Comparison of ENCODE assay signal across 2 cellular contexts in the genomic region with DNA sequence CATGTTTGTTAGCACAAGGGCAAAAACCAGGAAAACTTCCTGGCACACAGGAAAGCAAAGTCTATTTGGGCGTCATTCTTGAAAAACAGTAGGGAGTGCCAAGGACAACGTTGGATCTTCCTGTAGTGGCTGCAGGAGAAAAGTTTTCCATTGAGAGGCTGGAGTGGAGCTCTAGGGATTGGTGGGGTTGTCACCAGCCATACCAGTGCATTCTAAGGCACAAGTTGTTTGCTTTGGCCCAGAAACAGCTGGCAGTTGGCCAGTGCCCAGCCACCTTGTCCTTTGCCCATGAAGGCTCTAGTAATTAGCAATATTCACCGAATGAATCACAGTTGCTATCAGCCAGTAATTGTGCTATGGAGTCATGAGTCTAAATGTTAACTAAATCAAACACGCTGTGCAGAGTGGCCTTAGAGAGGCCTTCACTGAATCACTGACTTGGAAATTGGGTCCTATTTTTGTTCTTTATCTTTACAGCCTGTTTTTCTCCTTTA.
TF ChIP-seq lines count a peak whose summit lies in the region.

No MANE protein-coding gene starts in this region.

TF ChIP-seq in liver, 16 proteins besides CTCF, POLR2A, EP300 and RAD21:
- peak in 1 of 2 donors; percentile 30 for TF ChIP-seq RXRA (IDR thresholded peaks at IDR 0.05)
- peak; percentile 20 for TF ChIP-seq FOXA2 (IDR thresholded peaks at IDR 0.05)
- TF ChIP-seq GABPA (IDR thresholded peaks at IDR 0.05 in 1 of 2, conservative IDR thresholded peaks at IDR 0.05 in 1 of 2): no peak
- TF ChIP-seq, protein P1, sequence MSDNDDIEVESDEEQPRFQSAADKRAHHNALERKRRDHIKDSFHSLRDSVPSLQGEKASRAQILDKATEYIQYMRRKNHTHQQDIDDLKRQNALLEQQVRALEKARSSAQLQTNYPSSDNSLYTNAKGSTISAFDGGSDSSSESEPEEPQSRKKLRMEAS (IDR thresholded peaks at IDR 0.05): no peak
- TF ChIP-seq, protein P2, sequence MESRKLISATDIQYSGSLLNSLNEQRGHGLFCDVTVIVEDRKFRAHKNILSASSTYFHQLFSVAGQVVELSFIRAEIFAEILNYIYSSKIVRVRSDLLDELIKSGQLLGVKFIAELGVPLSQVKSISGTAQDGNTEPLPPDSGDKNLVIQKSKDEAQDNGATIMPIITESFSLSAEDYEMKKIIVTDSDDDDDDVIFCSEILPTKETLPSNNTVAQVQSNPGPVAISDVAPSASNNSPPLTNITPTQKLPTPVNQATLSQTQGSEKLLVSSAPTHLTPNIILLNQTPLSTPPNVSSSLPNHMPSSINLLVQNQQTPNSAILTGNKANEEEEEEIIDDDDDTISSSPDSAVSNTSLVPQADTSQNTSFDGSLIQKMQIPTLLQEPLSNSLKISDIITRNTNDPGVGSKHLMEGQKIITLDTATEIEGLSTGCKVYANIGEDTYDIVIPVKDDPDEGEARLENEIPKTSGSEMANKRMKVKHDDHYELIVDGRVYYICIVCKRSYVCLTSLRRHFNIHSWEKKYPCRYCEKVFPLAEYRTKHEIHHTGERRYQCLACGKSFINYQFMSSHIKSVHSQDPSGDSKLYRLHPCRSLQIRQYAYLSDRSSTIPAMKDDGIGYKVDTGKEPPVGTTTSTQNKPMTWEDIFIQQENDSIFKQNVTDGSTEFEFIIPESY (IDR thresholded peaks at IDR 0.05): no peak
- peak; percentile 45 for TF ChIP-seq SP1 (IDR thresholded peaks at IDR 0.05)
- TF ChIP-seq NR2F2 (IDR thresholded peaks at IDR 0.05): no peak
- peak; percentile 56 to 60 for TF ChIP-seq HNF4A (conservative IDR thresholded peaks at IDR 0.05)

TF ChIP-seq in HepG2, 621 proteins besides CTCF, POLR2A, EP300 and RAD21:
- no peak for TF ChIP-seq ZNF3 (CRISPR knock-in tag; IDR thresholded peaks at IDR 0.05)
- TF ChIP-seq RARG (CRISPR knock-in tag; IDR thresholded peaks at IDR 0.05; ENCODE audit: low read depth): no peak
- TF ChIP-seq, protein P3, sequence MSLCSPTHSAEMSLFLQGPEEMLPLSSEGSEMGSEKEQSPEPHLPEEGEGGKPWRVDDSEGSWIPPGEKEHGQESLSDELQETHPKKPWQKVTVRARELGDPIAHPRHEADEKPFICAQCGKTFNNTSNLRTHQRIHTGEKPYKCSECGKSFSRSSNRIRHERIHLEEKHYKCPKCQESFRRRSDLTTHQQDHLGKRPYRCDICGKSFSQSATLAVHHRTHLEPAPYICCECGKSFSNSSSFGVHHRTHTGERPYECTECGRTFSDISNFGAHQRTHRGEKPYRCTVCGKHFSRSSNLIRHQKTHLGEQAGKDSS (CRISPR knock-in tag; IDR thresholded peaks at IDR 0.05; ENCODE audit: borderline replicate concordance, low read depth): no peak
- no peak for TF ChIP-seq ZFYVE20 (CRISPR knock-in tag; IDR thresholded peaks at IDR 0.05; ENCODE audit: borderline replicate concordance, low read depth)
- no peak for TF ChIP-seq SUZ12 (IDR thresholded peaks at IDR 0.05; ENCODE audit: low read depth, low read length)
- TF ChIP-seq, protein P4, sequence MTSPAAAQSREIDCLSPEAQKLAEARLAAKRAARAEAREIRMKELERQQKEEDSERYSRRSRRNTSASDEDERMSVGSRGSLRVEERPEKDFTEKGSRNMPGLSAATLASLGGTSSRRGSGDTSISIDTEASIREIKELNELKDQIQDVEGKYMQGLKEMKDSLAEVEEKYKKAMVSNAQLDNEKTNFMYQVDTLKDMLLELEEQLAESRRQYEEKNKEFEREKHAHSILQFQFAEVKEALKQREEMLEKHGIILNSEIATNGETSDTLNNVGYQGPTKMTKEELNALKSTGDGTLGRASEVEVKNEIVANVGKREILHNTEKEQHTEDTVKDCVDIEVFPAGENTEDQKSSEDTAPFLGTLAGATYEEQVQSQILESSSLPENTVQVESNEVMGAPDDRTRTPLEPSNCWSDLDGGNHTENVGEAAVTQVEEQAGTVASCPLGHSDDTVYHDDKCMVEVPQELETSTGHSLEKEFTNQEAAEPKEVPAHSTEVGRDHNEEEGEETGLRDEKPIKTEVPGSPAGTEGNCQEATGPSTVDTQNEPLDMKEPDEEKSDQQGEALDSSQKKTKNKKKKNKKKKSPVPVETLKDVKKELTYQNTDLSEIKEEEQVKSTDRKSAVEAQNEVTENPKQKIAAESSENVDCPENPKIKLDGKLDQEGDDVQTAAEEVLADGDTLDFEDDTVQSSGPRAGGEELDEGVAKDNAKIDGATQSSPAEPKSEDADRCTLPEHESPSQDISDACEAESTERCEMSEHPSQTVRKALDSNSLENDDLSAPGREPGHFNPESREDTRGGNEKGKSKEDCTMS (CRISPR knock-in tag; conservative IDR thresholded peaks at IDR 0.05): no peak
- no peak for TF ChIP-seq ZNF776 (CRISPR knock-in tag; IDR thresholded peaks at IDR 0.05)
- TF ChIP-seq RBFOX2 (IDR thresholded peaks at IDR 0.05; ENCODE audit: low read depth, low read length): no peak
- TF ChIP-seq, protein P5, sequence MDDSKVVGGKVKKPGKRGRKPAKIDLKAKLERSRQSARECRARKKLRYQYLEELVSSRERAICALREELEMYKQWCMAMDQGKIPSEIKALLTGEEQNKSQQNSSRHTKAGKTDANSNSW (CRISPR knock-in tag; IDR thresholded peaks at IDR 0.05; ENCODE audit: borderline replicate concordance): no peak
- TF ChIP-seq TGIF2 (CRISPR knock-in tag; IDR thresholded peaks at IDR 0.05): no peak
- no peak for TF ChIP-seq ZNF569 (CRISPR knock-in tag; IDR thresholded peaks at IDR 0.05; ENCODE audit: borderline replicate concordance)
- TF ChIP-seq ZBTB7B (CRISPR knock-in tag; IDR thresholded peaks at IDR 0.05): no peak
- TF ChIP-seq ZNF274 (CRISPR knock-in tag; IDR thresholded peaks at IDR 0.05): no peak
- TF ChIP-seq ZNF709 (CRISPR knock-in tag; IDR thresholded peaks at IDR 0.05): no peak
